8 cellular contexts compared by ENCODE assay signal in the genomic region with DNA sequence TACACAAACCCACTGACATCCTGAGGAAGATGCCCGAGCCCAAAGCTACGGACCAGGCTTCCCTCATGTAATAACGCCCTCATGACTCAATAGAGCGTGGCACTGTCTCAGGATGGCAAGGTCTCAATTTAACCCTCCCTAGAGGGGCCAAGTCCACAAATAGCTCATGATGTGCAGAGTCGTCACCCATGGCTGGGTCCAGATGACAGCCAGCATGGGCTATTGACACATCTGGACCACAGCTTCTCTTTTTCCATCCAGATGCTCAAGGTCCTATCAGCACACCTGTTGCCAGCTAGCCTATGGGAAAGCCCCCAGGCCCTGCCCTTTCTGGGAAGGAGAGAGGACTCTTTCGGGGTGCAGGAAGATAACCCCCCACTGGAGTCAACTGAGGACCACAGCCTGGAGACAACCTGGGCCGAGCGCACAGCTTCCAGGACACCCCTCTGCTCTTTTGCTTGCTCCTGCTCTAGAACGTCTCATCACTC. TPM values are rescaled to one million over a fixed set of nuclear protein-coding genes. Genes with fewer than 3 reads are reported as not detected.
DNase-seq lines count a peak whose midpoint lies in the region; ATAC-seq and TF ChIP-seq lines count a peak whose summit lies in the region.

No MANE protein-coding gene starts in this region.

- H3K27me3 ChIP-seq in stomach (peaks cover 0 to 15% (median 0%) of the 10 kb centered on the region in 3 donors), BE2C (no peaks in the 10 kb centered on the region)

- peak overlapping the region; percentile 100 for H3K4me3 Mint-ChIP-seq in activated CD4-positive, alpha-beta T cell treated with anti-CD3 and anti-CD28 coated beads, Interleukin-2, amount 10 ng/mL, durations not matched to agents 24 days and 14 days
- peak overlapping the region; percentile 98 for H3K4me3 Mint-ChIP-seq in activated CD4-positive, alpha-beta memory T cell treated with anti-CD3 and anti-CD28 coated beads for 36 hours

- TF ChIP-seq POLR2A in stomach (IDR thresholded peaks at IDR 0.05), result no peak

- H3K4me1 ChIP-seq in stomach (peaks cover 4 to 46% (median 24%) of the 10 kb centered on the region in 4 donors), BE2C (no peaks in the 10 kb centered on the region)

- POLR2A ChIA-PET in activated CD4-positive, alpha-beta memory T cell treated with anti-CD3 and anti-CD28 coated beads for 36 hours (lab: Charles Lee), result interaction anchor here (0.6 to 5.7 kb wide), 4 partner anchors 10 to 1794 kb away, joined by 3 to 75 read pairs (median 4); no protein-coding TSS in a partner anchor

- H3K27ac Mint-ChIP-seq in activated CD4-positive, alpha-beta T cell treated with anti-CD3 and anti-CD28 coated beads, Interleukin-2, amount 10 ng/mL, durations not matched to agents 24 days and 14 days, result peak overlapping the region; percentile 84
- peak overlapping the region; percentile 99 for H3K27ac Mint-ChIP-seq in activated CD4-positive, alpha-beta memory T cell treated with anti-CD3 and anti-CD28 coated beads for 36 hours

- H3K36me3 ChIP-seq in stomach, result no peaks in the 10 kb centered on the region
- no peaks in the 10 kb centered on the region for H3K36me3 ChIP-seq in BE2C

- no peaks in the 10 kb centered on the region for H3K9me3 Mint-ChIP-seq in activated CD4-positive, alpha-beta T cell treated with anti-CD3 and anti-CD28 coated beads, Interleukin-2, amount 10 ng/mL, durations not matched to agents 24 days and 14 days
- H3K9me3 Mint-ChIP-seq in activated CD4-positive, alpha-beta memory T cell treated with anti-CD3 and anti-CD28 coated beads for 36 hours, result no peaks in the 10 kb centered on the region

- H3K9me3 ChIP-seq in stomach (no peaks in the 10 kb centered on the region), BE2C (no peaks in the 10 kb centered on the region)

- H3K36me3 Mint-ChIP-seq in activated CD4-positive, alpha-beta T cell treated with anti-CD3 and anti-CD28 coated beads, Interleukin-2, amount 10 ng/mL, durations not matched to agents 24 days and 14 days (ENCODE audit: low read depth), result peaks cover 44% of the 10 kb centered on the region
- H3K36me3 Mint-ChIP-seq in activated CD4-positive, alpha-beta memory T cell treated with anti-CD3 and anti-CD28 coated beads for 36 hours, result peaks cover 17% of the 10 kb centered on the region

- ATAC-seq in HG02885 (IDR thresholded peaks at IDR 0.05; ENCODE audit: poor library complexity, unreplicated experiment), result peak; percentile 49

- TF ChIP-seq EP300 in stomach (IDR thresholded peaks at IDR 0.05), result no peak

- peak overlapping the region in 4 of 5 donors; percentile 50 to 90 (median 82) for H3K27ac ChIP-seq in stomach

- DNase-seq in activated CD4-positive, alpha-beta T cell treated with anti-CD3 and anti-CD28 coated beads, Interleukin-2, amount 10 ng/mL, durations not matched to agents 24 days and 14 days, result peak; percentile 63
- DNase-seq in activated CD4-positive, alpha-beta T cell treated with anti-CD3 and anti-CD28 coated beads for 4 hours, result no peak
- peak; percentile 72 for DNase-seq in activated CD4-positive, alpha-beta memory T cell treated with anti-CD3 and anti-CD28 coated beads for 36 hours
- DNase-seq in stomach (no peak), amniotic stem cell (lab: John Stamatoyannopoulos, UW) (no peak), BE2C (no peak), NCI-H2227 treated with DMSO at 0.1 percent for 48 hours (lab: John Stamatoyannopoulos, UW) (no peak)

- TF ChIP-seq CTCF in stomach (IDR thresholded peaks at IDR 0.05) (no peak), BE2C (IDR thresholded peaks at IDR 0.05; ENCODE audit: low read depth, low read length) (no peak)

- peaks cover 80% of the 10 kb centered on the region for H3K4me1 Mint-ChIP-seq in activated CD4-positive, alpha-beta T cell treated with anti-CD3 and anti-CD28 coated beads, Interleukin-2, amount 10 ng/mL, durations not matched to agents 24 days and 14 days
- peaks cover 88% of the 10 kb centered on the region for H3K4me1 Mint-ChIP-seq in activated CD4-positive, alpha-beta memory T cell treated with anti-CD3 and anti-CD28 coated beads for 36 hours (ENCODE audit: low read depth)

- WGBS in stomach, 5 donors, result 75 to 81% (median 78%) methylated on average over 9 of the region's 9 CpGs

- CTCF ChIA-PET in activated CD4-positive, alpha-beta memory T cell treated with anti-CD3 and anti-CD28 coated beads for 36 hours (lab: Charles Lee), result interaction anchor here (0.7 to 11.0 kb wide), 6 partner anchors 10 to 47 kb away, joined by 3 to 123 read pairs (median 7); no protein-coding TSS in a partner anchor

- intact Hi-C loops in activated CD4-positive, alpha-beta T cell treated with anti-CD3 and anti-CD28 coated beads, Interleukin-2, amount 10 ng/mL, durations not matched to agents 24 days and 14 days (cut with micrococcal nuclease), result no loop called here
- intact Hi-C loops in activated CD4-positive, alpha-beta memory T cell treated with anti-CD3 and anti-CD28 coated beads for 36 hours (cut with micrococcal nuclease), result loop anchor here (10.0 kb wide), 1 partner anchor 1180 kb away; a partner anchor contains a TSS
- intact Hi-C loops in stomach (cut with DNase I; ENCODE audit: low total_unique reads), result no loop called here

- H3K27me3 Mint-ChIP-seq in activated CD4-positive, alpha-beta T cell treated with anti-CD3 and anti-CD28 coated beads, Interleukin-2, amount 10 ng/mL, durations not matched to agents 24 days and 14 days, result no peaks in the 10 kb centered on the region
- H3K27me3 Mint-ChIP-seq in activated CD4-positive, alpha-beta memory T cell treated with anti-CD3 and anti-CD28 coated beads for 36 hours, result no peaks in the 10 kb centered on the region

- H3K4me3 ChIP-seq in stomach (peak overlapping the region in 3 of 4 donors; percentile 34 to 46 (median 44)), BE2C (ENCODE audit: low read depth, low read length) (no peak overlapping the region)

RNA-seq across cellular contexts. Expression of a gene that starts 2.8 kb away (rescaled TPM):
- 178 and 179 TPM in 2 replicates for total RNA-seq in activated CD4-positive, alpha-beta T cell treated with anti-CD3 and anti-CD28 coated beads, Interleukin-2, amount 10 ng/mL, durations not matched to agents 24 days and 14 days
- total RNA-seq in activated CD4-positive, alpha-beta memory T cell treated with anti-CD3 and anti-CD28 coated beads for 36 hours, result 100 to 1,000 TPM; 190 to 196 TPM
- total RNA-seq in stomach, result 10 to 100 TPM in 4 of 5 donors, 1 to 10 TPM in 1; 4.6 to 48.4 (median 29.6) TPM
- polyA plus RNA-seq in stomach, result 10 to 100 TPM; 33.1 to 39.9 (median 37.6) TPM
- polyA plus RNA-seq in BE2C (2012; ENCODE audit: insufficient read depth, insufficient read length, low read depth), result 0.77 TPM

RNA-seq across cellular contexts. Expression of a gene that starts 31.3 kb away (rescaled TPM):
- 0.50 and 0.54 TPM in 2 replicates for total RNA-seq in activated CD4-positive, alpha-beta T cell treated with anti-CD3 and anti-CD28 coated beads, Interleukin-2, amount 10 ng/mL, durations not matched to agents 24 days and 14 days
- under 1 TPM in 1 of 2 experiments, not detected in 1; 0.34 TPM for total RNA-seq in activated CD4-positive, alpha-beta memory T cell treated with anti-CD3 and anti-CD28 coated beads for 36 hours
- total RNA-seq in stomach, result 1 to 10 TPM in 1 of 5 donors, not detected in 4; 1.7 TPM
- not detected for polyA plus RNA-seq in stomach
- polyA plus RNA-seq in BE2C (2012; ENCODE audit: insufficient read depth, insufficient read length, low read depth), result not detected

Comparison
In these comparisons a context has a peak if more than half of its experiments do, and no peak if none do; other contexts are left out.
1. DNase-seq: peak in activated CD4-positive, alpha-beta T cell treated with anti-CD3 and anti-CD28 coated beads, Interleukin-2, amount 10 ng/mL, durations not matched to agents 24 days and 14 days (single experiment) and activated CD4-positive, alpha-beta memory T cell treated with anti-CD3 and anti-CD28 coated beads for 36 hours (single experiment); none in activated CD4-positive, alpha-beta T cell treated with anti-CD3 and anti-CD28 coated beads for 4 hours (0 of 2), stomach (single experiment), amniotic stem cell (single experiment), BE2C (single experiment) and NCI-H2227 treated with DMSO at 0.1 percent for 48 hours (single experiment).